15 cellular contexts compared by ENCODE assay signal in genomic region chr1:157274698-157275534, GRCh38.
DNase-seq lines count a peak whose midpoint lies in the region; ATAC-seq and TF ChIP-seq lines count a peak whose summit lies in the region.
"Had no signal": no experiment of that assay in that cellular context is flagged by ENCODE, and none has a peak within 500 bp of the region (broad histone marks: within the 10 kb centered on the region; RNA-seq: fewer than 3 reads in every experiment).

No MANE protein-coding gene starts in this region.

- H3K36me3 ChIP-seq in mesendoderm (ENCODE audit: control insufficient read depth, insufficient read depth, low read length) = no peaks in the 10 kb centered on the region

- H3K79me2 ChIP-seq in mesendoderm (ENCODE audit: control insufficient read depth, insufficient read depth, low read length) = no peaks in the 10 kb centered on the region

- no peak overlapping the region for H3K9ac ChIP-seq in mesendoderm (ENCODE audit: low read length)

- no peak overlapping the region for H2AK5ac ChIP-seq in mesendoderm (ENCODE audit: low read length)

- no peaks in the 10 kb centered on the region for H3K27me3 ChIP-seq in mesendoderm (ENCODE audit: insufficient read depth, low read length, poor library complexity)

- H3K4ac ChIP-seq in mesendoderm (ENCODE audit: low read depth, low read length) = peak overlapping the region; percentile 59

- TF ChIP-seq CTCF in choroid plexus epithelial cell (conservative IDR thresholded peaks at IDR 0.05; ENCODE audit: low read depth, low read length) (no peak), glutamatergic neuron (IDR thresholded peaks at IDR 0.05; ENCODE audit: partially characterized antibody, unreplicated experiment) (no peak)

- H3K4me3 Mint-ChIP-seq in glutamatergic neuron (ENCODE audit: unreplicated experiment) (no peak overlapping the region), T-cell (no peak overlapping the region)
- H3K4me3 Mint-ChIP-seq: CD8-positive, alpha-beta T cell; H9; stimulated activated naive B cell treated with anti-CD40 and anti-IgM and Interleukin-4, amounts not matched to agents 10 μg/mL and 1 μg/mL and 100 μg/mL, for 72 hours had no signal

- DNase-seq in DMS53 (lab: John Stamatoyannopoulos, UW) = peak; percentile 76
- DNase-seq in NCI-H226 = peak; percentile 62
- peak; percentile 16 for DNase-seq in choroid plexus epithelial cell (ENCODE audit: low read depth)
- peak; percentile 62 for DNase-seq in mesendoderm
- DNase-seq in glutamatergic neuron = no peak
- no peak for DNase-seq in NCI-H2227 (lab: John Stamatoyannopoulos, UW; ENCODE audit: unreplicated experiment)
- DNase-seq in T-cell = no peak
- DNase-seq: activated CD4-positive, alpha-beta T cell treated with anti-CD3 and anti-CD28 coated beads, Interleukin-2, amount 50 U/mL, for 4 hours; activated naive CD4-positive, alpha-beta T cell; CD8-positive, alpha-beta T cell; H9; NCI-H187 treated with DMSO at 0.1 percent for 48 hours; stimulated activated naive B cell treated with anti-CD40 and anti-IgM and Interleukin-4, amounts not matched to agents 10 μg/mL and 1 μg/mL and 100 μg/mL, for 72 hours; SW 1271 had no signal

- no peak overlapping the region for H4K5ac ChIP-seq in mesendoderm (ENCODE audit: low read length)

- no peak overlapping the region for H4K8ac ChIP-seq in mesendoderm (ENCODE audit: low read depth, low read length)

- H3K9me3 Mint-ChIP-seq in glutamatergic neuron (ENCODE audit: unreplicated experiment) (no peaks in the 10 kb centered on the region), T-cell (no peaks in the 10 kb centered on the region)
- H3K9me3 Mint-ChIP-seq: CD8-positive, alpha-beta T cell; H9; stimulated activated naive B cell treated with anti-CD40 and anti-IgM and Interleukin-4, amounts not matched to agents 10 μg/mL and 1 μg/mL and 100 μg/mL, for 72 hours had no signal

- H3K18ac ChIP-seq in mesendoderm (ENCODE audit: low read length) = peak overlapping the region; percentile 18

- H3K36me3 Mint-ChIP-seq in glutamatergic neuron (ENCODE audit: unreplicated experiment) (no peaks in the 10 kb centered on the region), T-cell (no peaks in the 10 kb centered on the region)
- H3K36me3 Mint-ChIP-seq: CD8-positive, alpha-beta T cell; stimulated activated naive B cell treated with anti-CD40 and anti-IgM and Interleukin-4, amounts not matched to agents 10 μg/mL and 1 μg/mL and 100 μg/mL, for 72 hours had no signal

- H3K27ac Mint-ChIP-seq in glutamatergic neuron (ENCODE audit: unreplicated experiment) (no peak overlapping the region), T-cell (no peak overlapping the region)
- H3K27ac Mint-ChIP-seq: CD8-positive, alpha-beta T cell; H9; stimulated activated naive B cell treated with anti-CD40 and anti-IgM and Interleukin-4, amounts not matched to agents 10 μg/mL and 1 μg/mL and 100 μg/mL, for 72 hours had no signal

- no peak overlapping the region for H3K4me3 ChIP-seq in choroid plexus epithelial cell (ENCODE audit: low read depth, low read length)
- H3K4me3 ChIP-seq in mesendoderm (ENCODE audit: low read length) = no peak overlapping the region

- no peak overlapping the region for H2BK15ac ChIP-seq in mesendoderm (replicated peaks; ENCODE audit: low read depth)

- no peaks in the 10 kb centered on the region for H3K79me1 ChIP-seq in mesendoderm (ENCODE audit: low read length)

- H3K4me2 ChIP-seq in mesendoderm (ENCODE audit: low read length) = no peak overlapping the region

- no CpG with 5 or more reads among the region's 8 CpGs for WGBS in mesendoderm (ENCODE audit: extremely low coverage, insufficient coverage, low lambda C conversion rate)

- no peak overlapping the region for H3K23ac ChIP-seq in mesendoderm (ENCODE audit: low read length)

- CTCF ChIA-PET in T-cell (lab: Charles Lee) = no interaction called here

- peak overlapping the region; percentile 57 for H3K56ac ChIP-seq in mesendoderm (ENCODE audit: low read length)

- no peaks in the 10 kb centered on the region for H3K4me1 Mint-ChIP-seq in glutamatergic neuron (ENCODE audit: low read depth, unreplicated experiment)
- no peaks in the 10 kb centered on the region for H3K4me1 Mint-ChIP-seq in T-cell
- H3K4me1 Mint-ChIP-seq: H9 had no signal

- no peak overlapping the region for H2BK5ac ChIP-seq in mesendoderm (ENCODE audit: low read length)

- no peak overlapping the region for H3K27ac ChIP-seq in mesendoderm (ENCODE audit: low read depth, low read length)

- no peak for ATAC-seq in T-cell (replicated peaks in 1 of 4)
- no peak for ATAC-seq in GM21737 (IDR thresholded peaks at IDR 0.05; ENCODE audit: unreplicated experiment)
- ATAC-seq: CD8-positive, alpha-beta T cell; stimulated activated naive B cell treated with anti-CD40 and anti-IgM and Interleukin-4, amounts not matched to agents 10 μg/mL and 1 μg/mL and 100 μg/mL, for 72 hours had no signal

- H3K27me3 Mint-ChIP-seq in glutamatergic neuron (ENCODE audit: unreplicated experiment) (no peaks in the 10 kb centered on the region), T-cell (peaks cover 12 to 13% of the 10 kb centered on the region in 2 donors)
- H3K27me3 Mint-ChIP-seq: stimulated activated naive B cell treated with anti-CD40 and anti-IgM and Interleukin-4, amounts not matched to agents 10 μg/mL and 1 μg/mL and 100 μg/mL, for 72 hours had no signal

- H2BK120ac ChIP-seq in mesendoderm (ENCODE audit: low read depth, low read length) = no peak overlapping the region

- H3K4me1 ChIP-seq in mesendoderm (ENCODE audit: control insufficient read depth, low read depth, low read length) = peaks cover 14% of the 10 kb centered on the region

- POLR2A ChIA-PET in T-cell (lab: Charles Lee) = interaction anchor here in 1 of 2 donors (0.6 kb wide), 1 partner anchor 385 kb away, joined by 3 read pairs; no protein-coding TSS in a partner anchor

Comparison
In these comparisons a context has a peak if more than half of its experiments do, and no peak if none do; other contexts are left out.
1. DNase-seq: peak in DMS53 (single experiment), NCI-H226 (single experiment), choroid plexus epithelial cell (single experiment) and mesendoderm (single experiment); none in glutamatergic neuron (single experiment), NCI-H2227 (single experiment) and T-cell (0 of 34).